11 cellular contexts compared by ENCODE assay signal in genomic region chr12:123049398-123050250, GRCh38.
DNase-seq lines count a peak whose midpoint lies in the region; ATAC-seq and TF ChIP-seq lines count a peak whose summit lies in the region.
"Had no signal": no experiment of that assay in that cellular context is flagged by ENCODE, and none has a peak within 500 bp of the region (broad histone marks: within the 10 kb centered on the region; RNA-seq: fewer than 3 reads in every experiment).

No MANE protein-coding gene starts in this region.

- H3K4me1 ChIP-seq in OCI-LY1 (ENCODE audit: insufficient read depth, low read length, severe bottlenecking) = peaks cover 65% of the 10 kb centered on the region
- H3K4me1 ChIP-seq: SJCRH30 had no signal

- no peaks in the 10 kb centered on the region for H3K27me3 ChIP-seq in OCI-LY1 (ENCODE audit: insufficient read depth, low read length)
- H3K27me3 ChIP-seq: SJCRH30 had no signal

- H3K4me2 ChIP-seq in OCI-LY1 (ENCODE audit: low read length) = no peak overlapping the region

- no peaks in the 10 kb centered on the region for H3K9me3 ChIP-seq in OCI-LY1 (ENCODE audit: low read length)
- H3K9me3 ChIP-seq: SJCRH30 had no signal

- peaks cover 11% of the 10 kb centered on the region; the same call in 1 of the 2 replicates for H3K79me2 ChIP-seq in OCI-LY1 (ENCODE audit: insufficient read depth, low read length)

- TF ChIP-seq CTCF in OCI-LY1 (IDR thresholded peaks at IDR 0.05; ENCODE audit: low read length) = no peak

- H3K9ac ChIP-seq in OCI-LY1 (ENCODE audit: low read length) = no peak overlapping the region

- DNase-seq in caudate nucleus (lab: John Stamatoyannopoulos, UW) = peak in 33 of 61 donors; percentile 9 to 82 (median 39)
- DNase-seq in iris pigment epithelial cell (ENCODE audit: low read depth) = peak; percentile 33
- no peak for DNase-seq in cortex of kidney (lab: John Stamatoyannopoulos, UW)
- DNase-seq in NCI-H146 (lab: John Stamatoyannopoulos, UW) = no peak
- DNase-seq: activated T-cell treated with anti-CD3 and anti-CD28 coated beads, Interleukin-2, amount 50 U/mL, for 48 hours; GOT3; left colon; SJCRH30 had no signal

- H2AFZ ChIP-seq in OCI-LY1 (ENCODE audit: low read length) = no peak overlapping the region

- H3K36me3 ChIP-seq in OCI-LY1 (ENCODE audit: insufficient read depth, low read length) = peaks cover 15% of the 10 kb centered on the region
- H3K36me3 ChIP-seq: SJCRH30 had no signal

- ATAC-seq in GM19035 (IDR thresholded peaks at IDR 0.05; ENCODE audit: unreplicated experiment) = no peak

- H4K20me1 ChIP-seq in OCI-LY1 (ENCODE audit: insufficient read depth, low read length) = no peaks in the 10 kb centered on the region

- H3K9me2 ChIP-seq in OCI-LY1 (ENCODE audit: low read depth, low read length) = no peaks in the 10 kb centered on the region

- H3K27ac ChIP-seq in OCI-LY1 (ENCODE audit: low read depth, low read length, poor library complexity, severe bottlenecking) (peak overlapping the region; percentile 27), caudate nucleus (ENCODE audit: low read depth, low read length) (peak overlapping the region; percentile 70), temporal lobe (ENCODE audit: low read depth, low read length) (peak overlapping the region; percentile 59)
- H3K27ac ChIP-seq: SJCRH30 had no signal

- H3K4me3 ChIP-seq in OCI-LY1 (ENCODE audit: low read depth, low read length, poor library complexity, severe bottlenecking) = no peak overlapping the region
- H3K4me3 ChIP-seq: SJCRH30 had no signal

- H3F3A ChIP-seq in OCI-LY1 (ENCODE audit: insufficient read depth, low read length) = no peaks in the 10 kb centered on the region

Comparison
In these comparisons a context has a peak if more than half of its experiments do, and no peak if none do; other contexts are left out.
1. DNase-seq: peak in caudate nucleus (33 of 61) and iris pigment epithelial cell (single experiment); none in cortex of kidney (single experiment) and NCI-H146 (single experiment).
2. Peak in every context shown above with its lines, with median percentiles within 50 percentile points of each other: H3K27ac ChIP-seq.